ENCODE assay signal across 8 cellular contexts in the genomic region with DNA sequence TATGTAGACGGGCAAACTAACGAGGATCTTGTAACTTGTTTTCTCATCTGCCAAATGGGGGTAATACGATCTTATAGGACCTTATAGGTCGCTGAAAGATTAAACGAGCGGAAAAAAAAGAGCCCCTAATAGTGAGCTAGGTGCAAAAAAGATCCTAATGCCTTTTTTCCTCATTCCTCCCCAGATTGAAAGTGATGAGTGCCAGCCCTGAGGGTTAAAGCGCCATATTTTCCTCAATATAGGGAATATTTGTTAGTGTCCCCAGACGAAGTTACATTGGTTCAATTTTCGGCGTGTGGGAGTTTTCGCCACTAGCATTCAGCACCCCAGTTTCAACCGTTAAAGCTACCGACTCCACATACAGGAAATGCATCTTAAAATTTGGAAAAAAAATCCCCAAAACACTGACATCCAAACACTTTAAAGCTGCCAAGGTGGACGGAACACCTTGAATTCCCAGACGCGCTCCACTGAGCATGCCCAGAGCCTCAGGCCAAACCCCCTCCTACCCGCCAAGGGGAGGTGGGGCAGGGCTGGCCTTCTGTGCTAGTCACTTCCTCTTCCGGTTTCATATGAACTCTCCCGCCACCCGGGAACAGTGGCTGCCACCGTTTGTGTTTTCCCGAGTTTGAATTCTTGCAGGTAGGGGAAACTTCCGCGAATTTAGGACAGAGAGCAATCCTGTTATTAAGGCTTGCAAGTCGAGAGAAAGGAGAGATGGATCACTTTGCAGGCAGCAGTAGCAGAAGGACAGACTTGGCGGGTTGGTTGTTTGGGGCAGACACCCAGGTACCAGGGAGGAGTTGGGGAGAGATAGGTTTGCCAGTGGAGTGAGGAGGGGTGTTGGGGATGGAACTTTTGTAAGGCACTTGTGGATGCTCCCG. TPM values are rescaled to one million over a fixed set of nuclear protein-coding genes. Genes with fewer than 3 reads are reported as not detected.
DNase-seq lines count a peak whose midpoint lies in the region; ATAC-seq and TF ChIP-seq lines count a peak whose summit lies in the region.

A gene with protein sequence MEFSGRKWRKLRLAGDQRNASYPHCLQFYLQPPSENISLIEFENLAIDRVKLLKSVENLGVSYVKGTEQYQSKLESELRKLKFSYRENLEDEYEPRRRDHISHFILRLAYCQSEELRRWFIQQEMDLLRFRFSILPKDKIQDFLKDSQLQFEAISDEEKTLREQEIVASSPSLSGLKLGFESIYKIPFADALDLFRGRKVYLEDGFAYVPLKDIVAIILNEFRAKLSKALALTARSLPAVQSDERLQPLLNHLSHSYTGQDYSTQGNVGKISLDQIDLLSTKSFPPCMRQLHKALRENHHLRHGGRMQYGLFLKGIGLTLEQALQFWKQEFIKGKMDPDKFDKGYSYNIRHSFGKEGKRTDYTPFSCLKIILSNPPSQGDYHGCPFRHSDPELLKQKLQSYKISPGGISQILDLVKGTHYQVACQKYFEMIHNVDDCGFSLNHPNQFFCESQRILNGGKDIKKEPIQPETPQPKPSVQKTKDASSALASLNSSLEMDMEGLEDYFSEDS (plus strand): TSS at position 571 of the 884 bp plus-strand sequence. CDS start 816 bp downstream, outside the sequence.

- peak within 1 kb of the TSS; percentile 85 for H3K4me2 ChIP-seq in smooth muscle cell

- peak within 1 kb of the TSS; percentile 74 for H3K9ac ChIP-seq in smooth muscle cell (ENCODE audit: low read depth)

- H4K20me1 ChIP-seq in smooth muscle cell (ENCODE audit: low read depth), result no peaks in the 10 kb centered on the region

- H3K27me3 ChIP-seq in smooth muscle cell (ENCODE audit: low read depth), result no peaks in the 10 kb centered on the region

- H3K9me3 ChIP-seq in smooth muscle cell (replicated peaks; ENCODE audit: low read depth), result no peaks in the 10 kb centered on the region

- H3F3A ChIP-seq in smooth muscle cell (ENCODE audit: low read depth), result peaks cover 10% of the 10 kb centered on the region

- peaks cover 14% of the 10 kb centered on the region for H3K79me2 ChIP-seq in smooth muscle cell (ENCODE audit: low read depth)

- DNase-seq in AG04449 (ENCODE audit: low read depth, low spot score), result no peak
- peak; percentile 79 for DNase-seq in NCI-H2227 (lab: John Stamatoyannopoulos, UW; ENCODE audit: unreplicated experiment)
- DNase-seq in WTC11 (ENCODE audit: low spot score), result peak; percentile 85
- DNase-seq in caudate nucleus (lab: John Stamatoyannopoulos, UW), result peak in 60 of 61 donors; percentile 14 to 94 (median 76)
- peak; percentile 77 to 79 (median 78) for DNase-seq in immature natural killer cell
- peak; percentile 33 for DNase-seq in smooth muscle cell (lab: John Stamatoyannopoulos, UW; ENCODE audit: unreplicated experiment)

- H3K27ac Mint-ChIP-seq in WTC11, result peak within 1 kb of the TSS; percentile 99
- H3K27ac Mint-ChIP-seq in immature natural killer cell, result peak within 1 kb of the TSS; percentile 87 to 97 (median 95)

- ATAC-seq in GM18907 (IDR thresholded peaks at IDR 0.05; ENCODE audit: unreplicated experiment) (peak; percentile 91), HG03139 (IDR thresholded peaks at IDR 0.05; ENCODE audit: unreplicated experiment) (peak; percentile 89), WTC11 (peak; percentile 92)

- H3K36me3 Mint-ChIP-seq in WTC11, result peaks cover 38% of the 10 kb centered on the region
- peaks cover 15 to 20% (median 19%) of the 10 kb centered on the region in 3 donors for H3K36me3 Mint-ChIP-seq in immature natural killer cell

- H3K27ac ChIP-seq in caudate nucleus (ENCODE audit: low read depth, low read length), result peak within 1 kb of the TSS; percentile 55
- peak within 1 kb of the TSS; percentile 12 for H3K27ac ChIP-seq in smooth muscle cell (ENCODE audit: low read depth)

- CTCF ChIA-PET in AG04449 (lab: Yijun Ruan, JAX) (interaction anchor here (0.6 to 14.2 kb wide), 42 partner anchors 11 to 680 kb away, joined by 3 to 207 read pairs (median 6); a partner anchor contains a TSS), WTC11 (lab: Charles Lee) (interaction anchor here (0.6 to 3.2 kb wide), 11 partner anchors 13 to 466 kb away, joined by 3 to 34 read pairs (median 6); a partner anchor contains a TSS)

- WGBS in smooth muscle cell (ENCODE audit: low lambda C conversion rate), result 1% methylated on average over 27 of the region's 27 CpGs

- H3K4me1 Mint-ChIP-seq in WTC11 (peaks cover 12% of the 10 kb centered on the region), immature natural killer cell (peaks cover 26 to 45% of the 10 kb centered on the region in 2 donors)

- H3K9me3 Mint-ChIP-seq in WTC11, result no peaks in the 10 kb centered on the region
- H3K9me3 Mint-ChIP-seq in immature natural killer cell, result no peaks in the 10 kb centered on the region

- no peaks in the 10 kb centered on the region for H3K36me3 ChIP-seq in smooth muscle cell (ENCODE audit: low read depth)

- POLR2A ChIA-PET in AG04449 (lab: Yijun Ruan, JAX) (interaction anchor here (1.1 kb wide), 1 partner anchor 49 kb away, joined by 3 read pairs; no protein-coding TSS in a partner anchor), WTC11 (lab: Charles Lee) (interaction anchor here (0.7 to 1.5 kb wide), 3 partner anchors 95 to 145 kb away, joined by 3 to 4 read pairs (median 3); a partner anchor contains a TSS)

- peaks cover 16% of the 10 kb centered on the region for H3K4me1 ChIP-seq in smooth muscle cell (ENCODE audit: low read depth)

- H3K4me3 ChIP-seq in AG04449 (ENCODE audit: low read depth, low read length), result peak within 1 kb of the TSS; percentile 87
- peak within 1 kb of the TSS; percentile 90 for H3K4me3 ChIP-seq in smooth muscle cell

- TF ChIP-seq CTCF in AG04449 (IDR thresholded peaks at IDR 0.05; ENCODE audit: insufficient read depth, low read length, missing control alignments) (no peak), WTC11 (IDR thresholded peaks at IDR 0.05) (no peak), smooth muscle cell (IDR thresholded peaks at IDR 0.05; ENCODE audit: borderline replicate concordance, insufficient read depth, poor library complexity, severe bottlenecking) (no peak)

- H3K4me3 Mint-ChIP-seq in WTC11 (peak within 1 kb of the TSS; percentile 100), immature natural killer cell (peak within 1 kb of the TSS; percentile 95 to 100 (median 99))

- H3K27me3 Mint-ChIP-seq in WTC11 (ENCODE audit: low read depth) (no peaks in the 10 kb centered on the region), immature natural killer cell (ENCODE audit: low read depth in 3 of 3) (peaks cover 0 to 3% (median 0%) of the 10 kb centered on the region in 3 donors)

- H2AFZ ChIP-seq in smooth muscle cell (ENCODE audit: low read depth), result peak within 1 kb of the TSS; percentile 70

TF ChIP-seq in WTC11, 78 proteins besides CTCF, POLR2A, EP300 and RAD21 (continues in another document):
- TF ChIP-seq TEAD1 (CRISPR knock-in tag; IDR thresholded peaks at IDR 0.05) (peak; percentile 83), ETV6 (CRISPR knock-in tag; IDR thresholded peaks at IDR 0.05) (peak; percentile 54; the same call in 1 of the 2 replicates), SMAD4 (CRISPR knock-in tag; IDR thresholded peaks at IDR 0.05) (no peak), CREM (CRISPR knock-in tag; IDR thresholded peaks at IDR 0.05) (0 out of 2 replicates have a peak, but pooled peaks have one; percentile 38), GABPB1 (CRISPR knock-in tag; IDR thresholded peaks at IDR 0.05) (peak; percentile 66), ZNF219 (CRISPR knock-in tag; IDR thresholded peaks at IDR 0.05; ENCODE audit: borderline replicate concordance) (no peak)
- TF ChIP-seq, protein P1, sequence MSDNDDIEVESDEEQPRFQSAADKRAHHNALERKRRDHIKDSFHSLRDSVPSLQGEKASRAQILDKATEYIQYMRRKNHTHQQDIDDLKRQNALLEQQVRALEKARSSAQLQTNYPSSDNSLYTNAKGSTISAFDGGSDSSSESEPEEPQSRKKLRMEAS (CRISPR knock-in tag; IDR thresholded peaks at IDR 0.05), result peak; percentile 29; the same call in 1 of the 2 replicates
- TF ChIP-seq, protein P2, sequence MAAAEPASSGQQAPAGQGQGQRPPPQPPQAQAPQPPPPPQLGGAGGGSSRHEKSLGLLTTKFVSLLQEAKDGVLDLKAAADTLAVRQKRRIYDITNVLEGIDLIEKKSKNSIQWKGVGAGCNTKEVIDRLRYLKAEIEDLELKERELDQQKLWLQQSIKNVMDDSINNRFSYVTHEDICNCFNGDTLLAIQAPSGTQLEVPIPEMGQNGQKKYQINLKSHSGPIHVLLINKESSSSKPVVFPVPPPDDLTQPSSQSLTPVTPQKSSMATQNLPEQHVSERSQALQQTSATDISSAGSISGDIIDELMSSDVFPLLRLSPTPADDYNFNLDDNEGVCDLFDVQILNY (CRISPR knock-in tag; IDR thresholded peaks at IDR 0.05), result peak; percentile 84

RNA-seq across cellular contexts. Expression of the gene that starts here (rescaled TPM):
- total RNA-seq in WTC11 (2021) (38.2 to 42.2 TPM (median 40.9 TPM) in 3 replicates), smooth muscle cell (13.7 and 18.1 TPM in 2 replicates)
- polyA plus RNA-seq in immature natural killer cell (10 to 100 TPM in 1 of 3 donors, 1 to 10 TPM in 2; 2.6 to 15.2 (median 7.7) TPM), smooth muscle cell (6.3 and 7.0 TPM in 2 replicates)
